8 cellular contexts compared by ENCODE assay signal in the genomic region with DNA sequence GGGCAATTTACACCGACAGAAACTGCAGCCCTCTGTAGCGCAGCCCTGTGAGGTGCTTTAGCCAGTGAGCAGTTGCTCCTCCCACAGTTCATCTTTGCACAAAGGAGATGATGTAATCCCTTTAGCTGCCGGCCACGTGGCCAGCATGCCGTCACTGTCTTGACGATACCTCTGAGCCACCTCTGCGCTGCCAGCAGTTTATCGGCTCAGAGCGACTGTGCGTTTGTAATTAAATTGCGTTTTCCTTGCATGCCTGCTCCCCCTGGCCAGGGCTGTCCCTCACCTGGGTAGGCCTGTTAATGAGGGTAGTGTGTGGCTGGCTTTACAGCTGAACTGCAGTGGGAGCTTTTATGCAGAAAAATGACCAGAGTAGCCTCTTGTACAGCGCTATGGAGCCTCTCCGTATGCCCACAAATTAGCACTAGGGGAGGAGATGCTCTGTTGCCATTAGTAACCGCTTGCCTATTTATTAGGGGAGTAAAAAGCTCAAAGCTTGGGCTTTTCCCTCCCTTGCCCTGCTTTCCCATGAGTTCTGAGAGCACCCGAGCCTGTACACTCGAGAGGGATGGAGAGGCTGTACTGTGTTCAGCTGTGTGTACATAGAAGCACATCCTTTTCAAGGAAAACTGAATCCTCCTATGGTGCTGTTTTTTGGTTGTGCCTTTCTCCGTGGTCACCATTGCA.
DNase-seq lines count a peak whose midpoint lies in the region; ATAC-seq and TF ChIP-seq lines count a peak whose summit lies in the region.

No MANE protein-coding gene starts in this region.

- no peak for TF ChIP-seq POLR2A in testis (IDR thresholded peaks at IDR 0.05)

- no peaks in the 10 kb centered on the region for H3K9me3 Mint-ChIP-seq in activated CD4-positive, alpha-beta memory T cell treated with anti-CD3 and anti-CD28 coated beads for 36 hours
- no peaks in the 10 kb centered on the region for H3K9me3 Mint-ChIP-seq in activated T-cell treated with anti-CD3 and anti-CD28 coated beads, Interleukin-2, amount 50 U/mL, for 72 hours

- no peak overlapping the region for H3K27ac Mint-ChIP-seq in activated CD4-positive, alpha-beta memory T cell treated with anti-CD3 and anti-CD28 coated beads for 36 hours
- H3K27ac Mint-ChIP-seq in activated T-cell treated with anti-CD3 and anti-CD28 coated beads, Interleukin-2, amount 50 U/mL, for 72 hours: no peak overlapping the region

- peak overlapping the region in 1 of 2 donors; percentile 6 for H3K4me3 ChIP-seq in cardiac fibroblast (replicated peaks in 1 of 2; ENCODE audit: low read depth in 2 of 2, low read length in 2 of 2)
- no peak overlapping the region for H3K4me3 ChIP-seq in testis

- no peaks in the 10 kb centered on the region for H3K27me3 ChIP-seq in testis

- 35 to 50% methylated on average over 17 of the region's 17 CpGs for WGBS in testis, 2 donors

- H3K4me1 ChIP-seq in testis: peaks cover 10% of the 10 kb centered on the region

- POLR2A ChIA-PET in activated CD4-positive, alpha-beta memory T cell treated with anti-CD3 and anti-CD28 coated beads for 36 hours (lab: Charles Lee): no interaction called here

- no peaks in the 10 kb centered on the region for H3K36me3 ChIP-seq in testis (ENCODE audit: low read depth, missing control alignments)

- no peaks in the 10 kb centered on the region for H3K9me3 ChIP-seq in testis

- CTCF ChIA-PET in activated CD4-positive, alpha-beta memory T cell treated with anti-CD3 and anti-CD28 coated beads for 36 hours (lab: Charles Lee): no interaction called here

- ATAC-seq in GM19351 (IDR thresholded peaks at IDR 0.05; ENCODE audit: unreplicated experiment) (peak; percentile 8), GM18907 (IDR thresholded peaks at IDR 0.05; ENCODE audit: unreplicated experiment) (no peak)
- no peak for ATAC-seq in activated T-cell treated with anti-CD3 and anti-CD28 coated beads, Interleukin-2, amount 50 U/mL, for 72 hours (replicated peaks in 1 of 2)

- H3K4me1 Mint-ChIP-seq in activated CD4-positive, alpha-beta memory T cell treated with anti-CD3 and anti-CD28 coated beads for 36 hours (ENCODE audit: low read depth): no peaks in the 10 kb centered on the region
- peaks cover 10% of the 10 kb centered on the region for H3K4me1 Mint-ChIP-seq in activated T-cell treated with anti-CD3 and anti-CD28 coated beads, Interleukin-2, amount 50 U/mL, for 72 hours (ENCODE audit: low read depth)

- peaks cover 8% of the 10 kb centered on the region for H3K27me3 Mint-ChIP-seq in activated CD4-positive, alpha-beta memory T cell treated with anti-CD3 and anti-CD28 coated beads for 36 hours
- H3K27me3 Mint-ChIP-seq in activated T-cell treated with anti-CD3 and anti-CD28 coated beads, Interleukin-2, amount 50 U/mL, for 72 hours (ENCODE audit: low read depth): peaks cover 8% of the 10 kb centered on the region

- no peak overlapping the region for H3K4me3 Mint-ChIP-seq in activated CD4-positive, alpha-beta memory T cell treated with anti-CD3 and anti-CD28 coated beads for 36 hours
- H3K4me3 Mint-ChIP-seq in activated T-cell treated with anti-CD3 and anti-CD28 coated beads, Interleukin-2, amount 50 U/mL, for 72 hours: no peak overlapping the region

- H3K36me3 Mint-ChIP-seq in activated CD4-positive, alpha-beta memory T cell treated with anti-CD3 and anti-CD28 coated beads for 36 hours: no peaks in the 10 kb centered on the region
- no peaks in the 10 kb centered on the region for H3K36me3 Mint-ChIP-seq in activated T-cell treated with anti-CD3 and anti-CD28 coated beads, Interleukin-2, amount 50 U/mL, for 72 hours (ENCODE audit: insufficient read depth in 2 of 2)

- DNase-seq in NCI-H2081 (lab: John Stamatoyannopoulos, UW) (peak; percentile 82 to 93), cardiac fibroblast (ENCODE audit: low read depth in 2 of 2) (peak; percentile 76 to 85), left kidney (ENCODE audit: low read depth, low spot score) (peak; percentile 96), testis (peak; percentile 91)
- no peak for DNase-seq in activated CD4-positive, alpha-beta memory T cell treated with anti-CD3 and anti-CD28 coated beads for 36 hours
- no peak for DNase-seq in activated T-cell treated with anti-CD3 and anti-CD28 coated beads, Interleukin-2, amount 50 U/mL, for 72 hours

- intact Hi-C loops in testis (cut with DNase I; ENCODE audit: low total_unique reads): loop anchor here (10.0 kb wide), 1 partner anchor 255 kb away; no protein-coding TSS in a partner anchor
- intact Hi-C loops in activated CD4-positive, alpha-beta memory T cell treated with anti-CD3 and anti-CD28 coated beads for 36 hours (cut with micrococcal nuclease): no loop called here

- no peak for TF ChIP-seq CTCF in cardiac fibroblast (IDR thresholded peaks at IDR 0.05; ENCODE audit: low read depth, low read length)
- TF ChIP-seq CTCF in testis (IDR thresholded peaks at IDR 0.05): no peak

- peak overlapping the region in 1 of 2 donors; percentile 44 for H3K27ac ChIP-seq in testis

Comparison
In these comparisons a context has a peak if more than half of its experiments do, and no peak if none do; other contexts are left out.
1. DNase-seq: peak in NCI-H2081 (2 of 2), cardiac fibroblast (2 of 2), left kidney (single experiment) and testis (single experiment); none in activated CD4-positive, alpha-beta memory T cell treated with anti-CD3 and anti-CD28 coated beads for 36 hours (single experiment) and activated T-cell treated with anti-CD3 and anti-CD28 coated beads, Interleukin-2, amount 50 U/mL, for 72 hours (0 of 2).